In the genomic region with DNA sequence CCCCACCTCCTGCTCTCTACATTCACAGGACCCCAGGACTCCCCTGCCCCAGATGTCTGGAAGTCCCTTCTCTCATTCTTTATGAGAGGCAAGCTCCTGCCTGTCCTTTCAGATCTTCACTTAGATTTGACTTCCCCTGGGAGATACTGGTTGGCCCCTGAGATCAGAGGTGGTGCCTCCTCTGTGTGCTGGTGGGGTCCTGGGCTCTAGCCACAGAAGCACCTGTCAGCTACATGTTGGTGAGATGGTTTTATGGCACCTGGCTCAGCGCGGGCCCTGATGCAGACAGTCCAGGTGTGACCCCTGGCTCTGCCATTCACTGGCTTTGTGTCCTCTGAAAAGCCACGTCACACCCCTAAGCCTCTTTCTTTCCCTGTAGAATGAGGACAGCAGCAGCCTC, we compare ENCODE assay signal across 17 cellular contexts.
DNase-seq lines count a peak whose midpoint lies in the region; ATAC-seq and TF ChIP-seq lines count a peak whose summit lies in the region.
"Had no signal": no experiment of that assay in that cellular context is flagged by ENCODE, and none has a peak within 500 bp of the region (broad histone marks: within the 10 kb centered on the region; RNA-seq: fewer than 3 reads in every experiment).

No MANE protein-coding gene starts in this region.

- POLR2A ChIA-PET in activated CD4-positive, alpha-beta memory T cell treated with anti-CD3 and anti-CD28 coated beads for 36 hours (lab: Charles Lee), result no interaction called here

- H3K27ac Mint-ChIP-seq in activated CD4-positive, alpha-beta T cell treated with anti-CD3 and anti-CD28 coated beads, Interleukin-2, amount 10 ng/mL, durations not matched to agents 24 days and 14 days, result peak overlapping the region; percentile 67
- peak overlapping the region; percentile 19 for H3K27ac Mint-ChIP-seq in activated CD4-positive, alpha-beta memory T cell treated with anti-CD3 and anti-CD28 coated beads for 36 hours
- H3K27ac Mint-ChIP-seq in natural killer cell treated with Interleukin-12 subunit alpha and Interleukin-12 subunit beta and Interleukin-15 and Interleukin-18, amount 100 ng/mL, for 72 hours, result peak overlapping the region; percentile 86 to 89
- H3K27ac Mint-ChIP-seq in chondrocyte (ENCODE audit: unreplicated experiment), result no peak overlapping the region
- H3K27ac Mint-ChIP-seq: nephron progenitor cell had no signal

- no peak for TF ChIP-seq CTCF in chondrocyte (IDR thresholded peaks at IDR 0.05)

- H3K27me3 Mint-ChIP-seq in activated CD4-positive, alpha-beta T cell treated with anti-CD3 and anti-CD28 coated beads, Interleukin-2, amount 10 ng/mL, durations not matched to agents 24 days and 14 days, result peaks cover 6% of the 10 kb centered on the region
- no peaks in the 10 kb centered on the region for H3K27me3 Mint-ChIP-seq in activated CD4-positive, alpha-beta memory T cell treated with anti-CD3 and anti-CD28 coated beads for 36 hours
- H3K27me3 Mint-ChIP-seq in natural killer cell treated with Interleukin-12 subunit alpha and Interleukin-12 subunit beta and Interleukin-15 and Interleukin-18, amount 100 ng/mL, for 72 hours, result no peaks in the 10 kb centered on the region
- peaks cover 6% of the 10 kb centered on the region for H3K27me3 Mint-ChIP-seq in chondrocyte (ENCODE audit: low read depth)

- peaks cover 4% of the 10 kb centered on the region for H3K9me3 Mint-ChIP-seq in activated CD4-positive, alpha-beta T cell treated with anti-CD3 and anti-CD28 coated beads, Interleukin-2, amount 10 ng/mL, durations not matched to agents 24 days and 14 days
- H3K9me3 Mint-ChIP-seq in activated CD4-positive, alpha-beta memory T cell treated with anti-CD3 and anti-CD28 coated beads for 36 hours, result no peaks in the 10 kb centered on the region
- peaks cover 3% of the 10 kb centered on the region for H3K9me3 Mint-ChIP-seq in natural killer cell treated with Interleukin-12 subunit alpha and Interleukin-12 subunit beta and Interleukin-15 and Interleukin-18, amount 100 ng/mL, for 72 hours
- no peaks in the 10 kb centered on the region for H3K9me3 Mint-ChIP-seq in chondrocyte (ENCODE audit: low read depth)

- no peak for DNase-seq in activated CD4-positive, alpha-beta T cell treated with anti-CD3 and anti-CD28 coated beads, Interleukin-2, amount 10 ng/mL, durations not matched to agents 24 days and 14 days
- DNase-seq in activated CD4-positive, alpha-beta T cell treated with anti-CD3 and anti-CD28 coated beads for 1 hour, result no peak
- DNase-seq in LoVo (ENCODE audit: low spot score) (peak; percentile 8), UCSD-AML1 (lab: John Stamatoyannopoulos, UW; ENCODE audit: unreplicated experiment) (no peak), chondrocyte (ENCODE audit: low spot score) (no peak), HuH-7 (ENCODE audit: low spot score) (no peak)
- no peak for DNase-seq in activated CD4-positive, alpha-beta memory T cell treated with anti-CD3 and anti-CD28 coated beads for 36 hours
- DNase-seq in natural killer cell treated with Interleukin-12 subunit alpha and Interleukin-12 subunit beta and Interleukin-15 and Interleukin-18, amount 100 ng/mL, for 72 hours (ENCODE audit: low spot score), result no peak
- DNase-seq: ACHN; activated CD4-positive, CD25-positive, alpha-beta regulatory T cell treated with anti-CD3 and anti-CD28 coated beads, Interleukin-2, amount 50 U/mL, for 72 hours; COR-L47; NCI-H1694; NCI-H446 treated with DMSO at 0.1 percent for 48 hours; nephron progenitor cell; stimulated activated CD4-positive, alpha-beta T cell treated with anti-CD3 and anti-CD28 coated beads, Interleukin-12 subunit alpha, Interleukin-12 subunit beta, amount 100 ng/mL, for 4 hours; stomach; uterus had no signal

- ATAC-seq in natural killer cell treated with Interleukin-12 subunit alpha and Interleukin-12 subunit beta and Interleukin-15 and Interleukin-18, amount 100 ng/mL, for 72 hours, result no peak

- H3K36me3 Mint-ChIP-seq in activated CD4-positive, alpha-beta T cell treated with anti-CD3 and anti-CD28 coated beads, Interleukin-2, amount 10 ng/mL, durations not matched to agents 24 days and 14 days (ENCODE audit: low read depth), result peaks cover 2% of the 10 kb centered on the region
- no peaks in the 10 kb centered on the region for H3K36me3 Mint-ChIP-seq in activated CD4-positive, alpha-beta memory T cell treated with anti-CD3 and anti-CD28 coated beads for 36 hours
- peaks cover 7% of the 10 kb centered on the region for H3K36me3 Mint-ChIP-seq in natural killer cell treated with Interleukin-12 subunit alpha and Interleukin-12 subunit beta and Interleukin-15 and Interleukin-18, amount 100 ng/mL, for 72 hours
- no peaks in the 10 kb centered on the region for H3K36me3 Mint-ChIP-seq in chondrocyte (ENCODE audit: low read depth)

- CTCF ChIA-PET in activated CD4-positive, alpha-beta memory T cell treated with anti-CD3 and anti-CD28 coated beads for 36 hours (lab: Charles Lee), result no interaction called here

- intact Hi-C loops in activated CD4-positive, alpha-beta T cell treated with anti-CD3 and anti-CD28 coated beads, Interleukin-2, amount 10 ng/mL, durations not matched to agents 24 days and 14 days (cut with micrococcal nuclease), result loop anchor here (2.0 kb wide), 1 partner anchor 17 kb away; no protein-coding TSS in a partner anchor
- intact Hi-C loops in activated CD4-positive, alpha-beta memory T cell treated with anti-CD3 and anti-CD28 coated beads for 36 hours (cut with micrococcal nuclease), result no loop called here

- peak overlapping the region; percentile 49 for H3K4me3 Mint-ChIP-seq in activated CD4-positive, alpha-beta T cell treated with anti-CD3 and anti-CD28 coated beads, Interleukin-2, amount 10 ng/mL, durations not matched to agents 24 days and 14 days
- H3K4me3 Mint-ChIP-seq in activated CD4-positive, alpha-beta memory T cell treated with anti-CD3 and anti-CD28 coated beads for 36 hours, result no peak overlapping the region
- peak overlapping the region; percentile 78 for H3K4me3 Mint-ChIP-seq in natural killer cell treated with Interleukin-12 subunit alpha and Interleukin-12 subunit beta and Interleukin-15 and Interleukin-18, amount 100 ng/mL, for 72 hours
- no peak overlapping the region for H3K4me3 Mint-ChIP-seq in chondrocyte (ENCODE audit: unreplicated experiment)
- H3K4me3 Mint-ChIP-seq: nephron progenitor cell had no signal

- peaks cover 63% of the 10 kb centered on the region for H3K4me1 Mint-ChIP-seq in activated CD4-positive, alpha-beta T cell treated with anti-CD3 and anti-CD28 coated beads, Interleukin-2, amount 10 ng/mL, durations not matched to agents 24 days and 14 days
- peaks cover 51% of the 10 kb centered on the region for H3K4me1 Mint-ChIP-seq in activated CD4-positive, alpha-beta memory T cell treated with anti-CD3 and anti-CD28 coated beads for 36 hours (ENCODE audit: low read depth)
- H3K4me1 Mint-ChIP-seq in natural killer cell treated with Interleukin-12 subunit alpha and Interleukin-12 subunit beta and Interleukin-15 and Interleukin-18, amount 100 ng/mL, for 72 hours (ENCODE audit: low read depth in 2 of 2), result peaks cover 79 to 93% of the 10 kb centered on the region in 2 donors
- peaks cover 3% of the 10 kb centered on the region for H3K4me1 Mint-ChIP-seq in chondrocyte (ENCODE audit: low read depth)

Comparison
In these comparisons a context has a peak if more than half of its experiments do, and no peak if none do; other contexts are left out.
1. H3K4me3 Mint-ChIP-seq: peak in activated CD4-positive, alpha-beta T cell treated with anti-CD3 and anti-CD28 coated beads, Interleukin-2, amount 10 ng/mL, durations not matched to agents 24 days and 14 days (single experiment) and natural killer cell treated with Interleukin-12 subunit alpha and Interleukin-12 subunit beta and Interleukin-15 and Interleukin-18, amount 100 ng/mL, for 72 hours (single experiment); none in activated CD4-positive, alpha-beta memory T cell treated with anti-CD3 and anti-CD28 coated beads for 36 hours (single experiment) and chondrocyte (single experiment).